In genomic region chr7:130393799-130394411, GRCh38 we compare ENCODE assay signal across 14 cellular contexts. TPM values are rescaled to one million over a fixed set of nuclear protein-coding genes. Genes with fewer than 3 reads are reported as not detected.
A peak's percentile ranks its signal among the peaks of the same experiment; 100 is the strongest.
DNase-seq lines count a peak whose midpoint lies in the region; ATAC-seq and TF ChIP-seq lines count a peak whose summit lies in the region.
"Had no signal": no experiment of that assay in that cellular context is flagged by ENCODE, and none has a peak within 500 bp of the region (broad histone marks: within the 10 kb centered on the region; RNA-seq: fewer than 3 reads in every experiment).

No MANE protein-coding gene starts in this region.

- no peaks in the 10 kb centered on the region for H3K79me2 ChIP-seq in GM23248 (ENCODE audit: insufficient read depth)

- no peaks in the 10 kb centered on the region for H3K9me3 Mint-ChIP-seq in CD4-positive, alpha-beta T cell
- H3K9me3 Mint-ChIP-seq in activated naive CD8-positive, alpha-beta T cell (ENCODE audit: low read depth) = no peaks in the 10 kb centered on the region
- no peaks in the 10 kb centered on the region for H3K9me3 Mint-ChIP-seq in natural killer cell

- no peaks in the 10 kb centered on the region for H3K27me3 Mint-ChIP-seq in CD4-positive, alpha-beta T cell
- no peaks in the 10 kb centered on the region for H3K27me3 Mint-ChIP-seq in activated naive CD8-positive, alpha-beta T cell
- no peaks in the 10 kb centered on the region for H3K27me3 Mint-ChIP-seq in natural killer cell (ENCODE audit: low read depth in 2 of 2)

- WGBS in GM23248 (ENCODE audit: low coverage in 1 of 2, low lambda C conversion rate in 2 of 2, missing lambda C conversion rate in 2 of 2), 2 experiments = 81 to 84% methylated on average over 10 of the region's 10 CpGs

- H3K36me3 ChIP-seq in GM23248 (ENCODE audit: low read depth) = no peaks in the 10 kb centered on the region
- H3K36me3 ChIP-seq: HAP-1 had no signal

- H3K36me3 Mint-ChIP-seq in CD4-positive, alpha-beta T cell (ENCODE audit: low read depth) = peaks cover 10% of the 10 kb centered on the region
- H3K36me3 Mint-ChIP-seq in activated naive CD8-positive, alpha-beta T cell = peaks cover 12% of the 10 kb centered on the region
- H3K36me3 Mint-ChIP-seq in natural killer cell = peaks cover 5% of the 10 kb centered on the region

- no peaks in the 10 kb centered on the region for H4K20me1 ChIP-seq in GM23248 (ENCODE audit: insufficient read depth)

- peak overlapping the region; percentile 82 for H3K4me3 Mint-ChIP-seq in CD4-positive, alpha-beta T cell
- H3K4me3 Mint-ChIP-seq in activated naive CD8-positive, alpha-beta T cell = peak overlapping the region; percentile 82
- H3K4me3 Mint-ChIP-seq in natural killer cell = peak overlapping the region; percentile 81

- H3K4me1 ChIP-seq in GM23248 (ENCODE audit: insufficient read depth) = peaks cover 22% of the 10 kb centered on the region

- CTCF ChIA-PET in CD4-positive, alpha-beta T cell (lab: Charles Lee) = no interaction called here
- CTCF ChIA-PET in GM10248 (lab: Yijun Ruan, JAX) = interaction anchor here (1.0 to 1.3 kb wide), 2 partner anchors 9 to 19 kb away, joined by 3 to 4 read pairs; no protein-coding TSS in a partner anchor

- no peak overlapping the region for H3K9ac ChIP-seq in GM23248

- in situ Hi-C loops in GM23248 (cut with MboI) = no loop called here

- H3K4me2 ChIP-seq in GM23248 (ENCODE audit: unreplicated experiment) = peak overlapping the region; percentile 52

- H3K27ac Mint-ChIP-seq in CD4-positive, alpha-beta T cell = peak overlapping the region; percentile 82
- peak overlapping the region; percentile 83 for H3K27ac Mint-ChIP-seq in activated naive CD8-positive, alpha-beta T cell
- peak overlapping the region; percentile 82 to 83 for H3K27ac Mint-ChIP-seq in natural killer cell

- no peaks in the 10 kb centered on the region for H3K27me3 ChIP-seq in CD4-positive, alpha-beta T cell (ENCODE audit: control insufficient read depth, insufficient read depth, low read length)
- H3K27me3 ChIP-seq in GM23248 (replicated peaks; ENCODE audit: insufficient read depth) = no peaks in the 10 kb centered on the region

- POLR2A ChIA-PET in CD4-positive, alpha-beta T cell (lab: Charles Lee) = interaction anchor here (1.0 to 1.3 kb wide), 4 partner anchors 19 to 47 kb away, joined by 3 to 7 read pairs (median 6); partner anchors contain the start of gene CEP41
- POLR2A ChIA-PET in GM10248 (lab: Yijun Ruan, JAX) = no interaction called here

- peaks cover 41% of the 10 kb centered on the region for H3K4me1 Mint-ChIP-seq in CD4-positive, alpha-beta T cell (ENCODE audit: low read depth)
- peaks cover 44% of the 10 kb centered on the region for H3K4me1 Mint-ChIP-seq in activated naive CD8-positive, alpha-beta T cell (ENCODE audit: low read depth)
- H3K4me1 Mint-ChIP-seq in natural killer cell = peaks cover 23 to 24% of the 10 kb centered on the region in 2 donors

- no peak for DNase-seq in CD4-positive, alpha-beta T cell
- no peak for DNase-seq in GM23248
- DNase-seq in natural killer cell = no peak
- no peak for DNase-seq in GM10248 (ENCODE audit: extremely low spot score)
- DNase-seq in DMS 273 treated with DMSO at 0.1 percent for 48 hours (lab: John Stamatoyannopoulos, UW) = no peak
- DNase-seq: activated CD8-positive, alpha-beta memory T cell treated with anti-CD3 and anti-CD28 coated beads, Interleukin-2, amount 50 U/mL, for 48 hours; NCI-H2107; retina had no signal

- no peaks in the 10 kb centered on the region for H3K9me2 ChIP-seq in GM23248 (ENCODE audit: insufficient read depth)

- H3K4me3 ChIP-seq in GM23248 = no peak overlapping the region
- H3K4me3 ChIP-seq: HAP-1 had no signal

- no peak overlapping the region for H2AFZ ChIP-seq in GM23248

- peaks cover 30% of the 10 kb centered on the region for H3F3A ChIP-seq in GM23248 (ENCODE audit: insufficient read depth)

- intact Hi-C loops in CD4-positive, alpha-beta T cell (cut with DNase I, micrococcal nuclease) = no loop called here
- intact Hi-C loops in natural killer cell (cut with micrococcal nuclease) = no loop called here

- no peak for TF ChIP-seq CTCF in CD4-positive, alpha-beta T cell (IDR thresholded peaks at IDR 0.05)
- TF ChIP-seq CTCF in natural killer cell (IDR thresholded peaks at IDR 0.05) (no peak), GM10248 (IDR thresholded peaks at IDR 0.05; ENCODE audit: control extremely low read depth, extremely low read depth, low read depth, missing control alignments) (no peak)

- H3K9me3 ChIP-seq in CD4-positive, alpha-beta T cell (ENCODE audit: control insufficient read depth, low read length) = no peaks in the 10 kb centered on the region
- H3K9me3 ChIP-seq in GM23248 (ENCODE audit: low read depth) = no peaks in the 10 kb centered on the region
- H3K9me3 ChIP-seq: HAP-1 had no signal

- no peak overlapping the region for H3K27ac ChIP-seq in CD4-positive, alpha-beta T cell (ENCODE audit: low read depth, low read length)
- no peak overlapping the region for H3K27ac ChIP-seq in GM23248

- ATAC-seq in CD4-positive, alpha-beta T cell (ENCODE audit: poor library complexity) = no peak
- ATAC-seq in natural killer cell = peak in 2 of 3 donors; percentile 7 to 17
- no peak for ATAC-seq in GM19395 (IDR thresholded peaks at IDR 0.05; ENCODE audit: unreplicated experiment)
- no peak for ATAC-seq in GM19328 (IDR thresholded peaks at IDR 0.05; ENCODE audit: unreplicated experiment)

RNA-seq across cellular contexts. Expression of gene CPA1, which starts 13.6 kb away (rescaled TPM):
- not detected for total RNA-seq in CD4-positive, alpha-beta T cell
- not detected in 2 replicates for total RNA-seq in GM23248 (2014; rRNA removed; shearing (Covaris generic))
- not detected in 2 replicates for polyA plus RNA-seq in GM23248 (2016; fragmentation: Nextera tagmentation; extraction: Ambion mirVana)
- not detected for total RNA-seq in natural killer cell
- total RNA-seq: OCI-LY7, temporal lobe had no signal

RNA-seq across cellular contexts. Expression of gene CEP41, which starts 46.9 kb away (rescaled TPM):
- total RNA-seq in CD4-positive, alpha-beta T cell = 1 to 10 TPM; 3.3 to 4.8 TPM
- total RNA-seq in GM23248 (2014; rRNA removed; shearing (Covaris generic)) = 8.1 and 18.3 TPM in 2 replicates
- 32.3 and 33.9 TPM in 2 replicates for polyA plus RNA-seq in GM23248 (2016; fragmentation: Nextera tagmentation; extraction: Ambion mirVana)
- total RNA-seq in natural killer cell = 10 to 100 TPM in 2 of 3 donors, 1 to 10 TPM in 1; 8.7 to 14.2 (median 11.2) TPM

RNA-seq across cellular contexts. Expression of gene CPA5, which starts 49.3 kb away (rescaled TPM):
- not detected for total RNA-seq in CD4-positive, alpha-beta T cell
- total RNA-seq in GM23248 (2014; rRNA removed; shearing (Covaris generic)) = not detected in 2 replicates
- 0.23 TPM in 1 of 2 replicates, not detected in the other for polyA plus RNA-seq in GM23248 (2016; fragmentation: Nextera tagmentation; extraction: Ambion mirVana)
- not detected for total RNA-seq in natural killer cell
- total RNA-seq: OCI-LY7, temporal lobe had no signal

Comparison
In these comparisons a context has a peak if more than half of its experiments do, and no peak if none do; other contexts are left out.
1. ATAC-seq: peak in natural killer cell (2 of 3); none in CD4-positive, alpha-beta T cell (single experiment), GM19395 (single experiment) and GM19328 (single experiment).
2. Peak in every context shown above with its lines, with median percentiles within 50 percentile points of each other: H3K27ac Mint-ChIP-seq and H3K4me3 Mint-ChIP-seq.